ENCODE assay signal across 10 cellular contexts in the genomic region with DNA sequence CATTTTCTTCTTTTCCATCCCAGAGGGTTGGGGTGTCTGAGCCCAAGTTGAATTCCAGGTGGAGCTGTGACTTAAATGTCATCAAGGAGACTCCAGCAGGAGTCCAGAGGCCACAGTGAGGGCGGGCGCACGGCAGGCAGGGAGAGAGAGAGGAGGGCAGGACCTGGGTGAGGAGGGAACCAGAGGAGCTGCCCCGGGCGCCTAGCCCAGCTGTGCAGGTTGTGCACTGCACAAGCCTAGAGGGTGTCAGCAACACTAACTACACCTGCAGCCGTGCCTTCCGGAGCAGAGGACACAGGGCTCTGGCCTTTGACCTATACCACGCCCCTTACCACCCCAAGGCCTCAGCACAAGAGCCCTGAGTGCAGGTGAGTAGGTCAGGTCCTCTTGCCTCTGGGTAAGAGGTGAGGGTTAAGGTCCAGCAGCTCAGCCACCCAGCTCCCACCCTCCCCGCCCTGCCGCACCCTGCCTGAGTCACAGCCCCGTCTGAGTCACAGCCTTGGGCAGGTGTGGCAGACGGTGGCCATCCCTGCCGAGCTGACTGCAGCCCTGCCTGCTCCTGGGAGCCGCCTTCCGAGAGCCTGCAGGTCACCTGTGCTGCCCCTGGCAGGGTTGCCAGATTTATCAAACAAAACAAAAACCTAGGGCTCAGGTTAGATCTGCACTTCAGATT. TPM values are rescaled to one million over a fixed set of nuclear protein-coding genes. Genes with fewer than 3 reads are reported as not detected.
A peak's percentile ranks its signal among the peaks of the same experiment; 100 is the strongest.
DNase-seq lines count a peak whose midpoint lies in the region; ATAC-seq and TF ChIP-seq lines count a peak whose summit lies in the region.
"Had no signal": no experiment of that assay in that cellular context is flagged by ENCODE, and none has a peak within 500 bp of the region (broad histone marks: within the 10 kb centered on the region; RNA-seq: fewer than 3 reads in every experiment).

No MANE protein-coding gene starts in this region.

- peak overlapping the region; percentile 91 for H3K4me2 ChIP-seq in PC-9

- no peaks in the 10 kb centered on the region for H3K9me3 Mint-ChIP-seq in activated CD4-positive, alpha-beta T cell treated with anti-CD3 and anti-CD28 coated beads for 36 hours (ENCODE audit: low read depth)
- H3K9me3 Mint-ChIP-seq in activated CD4-positive, alpha-beta T cell treated with anti-CD3 and anti-CD28 coated beads, Interleukin-2, amount 10 ng/mL, durations not matched to agents 7 days and 5 days: no peaks in the 10 kb centered on the region
- H3K9me3 Mint-ChIP-seq in stimulated activated effector memory CD8-positive, alpha-beta T cell treated with anti-CD3 and anti-CD28 coated beads, Interleukin-12 subunit alpha, Interleukin-12 subunit beta, amount 100 ng/mL, for 72 hours: no peaks in the 10 kb centered on the region

- H3K4me1 ChIP-seq in PC-9 (replicated peaks; ENCODE audit: insufficient read depth): peaks cover 47% of the 10 kb centered on the region

- BruUV-seq in PC-9 (replicated peaks; lab: Mats Ljungman, UMichigan): no TSS peak

- CTCF ChIA-PET in activated CD4-positive, alpha-beta T cell treated with anti-CD3 and anti-CD28 coated beads for 36 hours (lab: Charles Lee): interaction anchor here (0.6 to 1.3 kb wide), 3 partner anchors 47 to 209 kb away, joined by 3 to 4 read pairs (median 3); no protein-coding TSS in a partner anchor
- CTCF ChIA-PET in activated CD4-positive, alpha-beta T cell treated with anti-CD3 and anti-CD28 coated beads, Interleukin-2, amount 10 ng/mL, durations not matched to agents 7 days and 5 days (lab: Charles Lee): no interaction called here
- CTCF ChIA-PET in PC-9 (lab: Charles Lee): interaction anchor here (0.7 to 1.1 kb wide), 6 partner anchors 20 to 293 kb away, joined by 3 to 7 read pairs (median 3); no protein-coding TSS in a partner anchor

- TF ChIP-seq CTCF in PC-9 (conservative IDR thresholded peaks at IDR 0.05): no peak
- no peak for TF ChIP-seq CTCF in fibroblast of mammary gland (conservative IDR thresholded peaks at IDR 0.05; ENCODE audit: control insufficient read depth, insufficient read depth, low read depth, low read length)

- POLR2A ChIA-PET in activated CD4-positive, alpha-beta T cell treated with anti-CD3 and anti-CD28 coated beads for 36 hours (lab: Charles Lee): no interaction called here
- POLR2A ChIA-PET in activated CD4-positive, alpha-beta T cell treated with anti-CD3 and anti-CD28 coated beads, Interleukin-2, amount 10 ng/mL, durations not matched to agents 7 days and 5 days (lab: Charles Lee): no interaction called here
- POLR2A ChIA-PET in PC-9 (lab: Charles Lee; ENCODE audit: unreplicated experiment): interaction anchor here (0.6 to 0.9 kb wide), 4 partner anchors 11 to 331 kb away, joined by 3 to 12 read pairs (median 6); partner anchors contain the start of gene DNLZ

- no peak overlapping the region for H3K27ac Mint-ChIP-seq in activated CD4-positive, alpha-beta T cell treated with anti-CD3 and anti-CD28 coated beads for 36 hours
- no peak overlapping the region for H3K27ac Mint-ChIP-seq in activated CD4-positive, alpha-beta T cell treated with anti-CD3 and anti-CD28 coated beads, Interleukin-2, amount 10 ng/mL, durations not matched to agents 7 days and 5 days
- no peak overlapping the region for H3K27ac Mint-ChIP-seq in stimulated activated effector memory CD8-positive, alpha-beta T cell treated with anti-CD3 and anti-CD28 coated beads, Interleukin-12 subunit alpha, Interleukin-12 subunit beta, amount 100 ng/mL, for 72 hours

- intact Hi-C loops in activated CD4-positive, alpha-beta T cell treated with anti-CD3 and anti-CD28 coated beads for 36 hours (cut with DNase I, micrococcal nuclease): loop anchor here in 1 of 2 experiments (1.0 kb wide), 1 partner anchor 208 kb away; no protein-coding TSS in a partner anchor
- intact Hi-C loops in PC-9 (cut with micrococcal nuclease; ENCODE audit: unreplicated experiment): loop anchor here (2.0 to 5.0 kb wide), 6 partner anchors 17 to 209 kb away; partner anchors contain the start of gene NOTCH1

- H4K20me1 ChIP-seq in PC-9 (ENCODE audit: insufficient read depth): no peaks in the 10 kb centered on the region

- H3K4me1 Mint-ChIP-seq in activated CD4-positive, alpha-beta T cell treated with anti-CD3 and anti-CD28 coated beads for 36 hours: no peaks in the 10 kb centered on the region
- H3K4me1 Mint-ChIP-seq in activated CD4-positive, alpha-beta T cell treated with anti-CD3 and anti-CD28 coated beads, Interleukin-2, amount 10 ng/mL, durations not matched to agents 7 days and 5 days: peaks cover 3% of the 10 kb centered on the region
- peaks cover 34% of the 10 kb centered on the region for H3K4me1 Mint-ChIP-seq in stimulated activated effector memory CD8-positive, alpha-beta T cell treated with anti-CD3 and anti-CD28 coated beads, Interleukin-12 subunit alpha, Interleukin-12 subunit beta, amount 100 ng/mL, for 72 hours

- H3K4me3 ChIP-seq in PC-9: peak overlapping the region; percentile 43; the same call in 1 of the 2 replicates
- H3K4me3 ChIP-seq in fibroblast of mammary gland (ENCODE audit: control insufficient read depth, low read depth, low read length): no peak overlapping the region

- DNase-seq in activated CD4-positive, alpha-beta T cell treated with anti-CD3 and anti-CD28 coated beads for 36 hours: peak; percentile 55
- DNase-seq in activated CD4-positive, alpha-beta T cell treated with anti-CD3 and anti-CD28 coated beads, Interleukin-2, amount 10 ng/mL, durations not matched to agents 7 days and 5 days: no peak
- DNase-seq in PC-9: peak; percentile 96 to 97
- peak; percentile 51 for DNase-seq in fibroblast of mammary gland (ENCODE audit: low read depth)
- no peak for DNase-seq in stimulated activated effector memory CD8-positive, alpha-beta T cell treated with anti-CD3 and anti-CD28 coated beads, Interleukin-12 subunit alpha, Interleukin-12 subunit beta, amount 100 ng/mL, for 72 hours (ENCODE audit: low spot score in 2 of 2)
- no peak for DNase-seq in hippocampal formation (lab: John Stamatoyannopoulos, UW)
- no peak for DNase-seq in NCI-H748 treated with DMSO at 0.1 percent for 48 hours (lab: John Stamatoyannopoulos, UW)

- no peaks in the 10 kb centered on the region for H3K9me2 ChIP-seq in PC-9 (ENCODE audit: insufficient read depth)

- no peaks in the 10 kb centered on the region for H3K9me3 ChIP-seq in PC-9 (ENCODE audit: insufficient read depth, low read depth)

- peaks cover 37% of the 10 kb centered on the region for H3F3A ChIP-seq in PC-9 (ENCODE audit: insufficient read depth, low read depth)

- H3K27me3 ChIP-seq in PC-9 (ENCODE audit: insufficient read depth, low read depth): no peaks in the 10 kb centered on the region

- peaks cover 10% of the 10 kb centered on the region for H3K27me3 Mint-ChIP-seq in activated CD4-positive, alpha-beta T cell treated with anti-CD3 and anti-CD28 coated beads for 36 hours
- H3K27me3 Mint-ChIP-seq in activated CD4-positive, alpha-beta T cell treated with anti-CD3 and anti-CD28 coated beads, Interleukin-2, amount 10 ng/mL, durations not matched to agents 7 days and 5 days: peaks cover 6% of the 10 kb centered on the region

- H3K36me3 ChIP-seq in PC-9 (ENCODE audit: low read depth): no peaks in the 10 kb centered on the region

- H3K36me3 Mint-ChIP-seq in activated CD4-positive, alpha-beta T cell treated with anti-CD3 and anti-CD28 coated beads for 36 hours (ENCODE audit: low read depth): no peaks in the 10 kb centered on the region
- no peaks in the 10 kb centered on the region for H3K36me3 Mint-ChIP-seq in activated CD4-positive, alpha-beta T cell treated with anti-CD3 and anti-CD28 coated beads, Interleukin-2, amount 10 ng/mL, durations not matched to agents 7 days and 5 days (ENCODE audit: low read depth)
- H3K36me3 Mint-ChIP-seq in stimulated activated effector memory CD8-positive, alpha-beta T cell treated with anti-CD3 and anti-CD28 coated beads, Interleukin-12 subunit alpha, Interleukin-12 subunit beta, amount 100 ng/mL, for 72 hours: no peaks in the 10 kb centered on the region

- no peak overlapping the region for H2AFZ ChIP-seq in PC-9

- H3K79me2 ChIP-seq in PC-9 (ENCODE audit: low read depth): no peaks in the 10 kb centered on the region

- H3K4me3 Mint-ChIP-seq in activated CD4-positive, alpha-beta T cell treated with anti-CD3 and anti-CD28 coated beads for 36 hours: no peak overlapping the region
- H3K4me3 Mint-ChIP-seq in activated CD4-positive, alpha-beta T cell treated with anti-CD3 and anti-CD28 coated beads, Interleukin-2, amount 10 ng/mL, durations not matched to agents 7 days and 5 days: no peak overlapping the region
- no peak overlapping the region for H3K4me3 Mint-ChIP-seq in stimulated activated effector memory CD8-positive, alpha-beta T cell treated with anti-CD3 and anti-CD28 coated beads, Interleukin-12 subunit alpha, Interleukin-12 subunit beta, amount 100 ng/mL, for 72 hours

- ATAC-seq in activated CD4-positive, alpha-beta T cell treated with anti-CD3 and anti-CD28 coated beads for 36 hours: peak; percentile 42
- peak; percentile 78 for ATAC-seq in stimulated activated effector memory CD8-positive, alpha-beta T cell treated with anti-CD3 and anti-CD28 coated beads, Interleukin-12 subunit alpha, Interleukin-12 subunit beta, amount 100 ng/mL, for 72 hours
- no peak for ATAC-seq in HG03432 (IDR thresholded peaks at IDR 0.05; ENCODE audit: unreplicated experiment)

- H3K27ac ChIP-seq in PC-9: peak overlapping the region; percentile 94
- H3K27ac ChIP-seq: HL-60 had no signal

RNA-seq across cellular contexts. Expression of gene AGPAT2, which starts 6.4 kb away (rescaled TPM):
- 10 to 100 TPM in 1 of 2 experiments, 1 to 10 TPM in 1; 9.0 to 10.4 TPM for total RNA-seq in activated CD4-positive, alpha-beta T cell treated with anti-CD3 and anti-CD28 coated beads for 36 hours
- total RNA-seq in activated CD4-positive, alpha-beta T cell treated with anti-CD3 and anti-CD28 coated beads, Interleukin-2, amount 10 ng/mL, durations not matched to agents 7 days and 5 days: 10 to 100 TPM; 15.0 to 17.0 TPM
- 124 and 136 TPM in 2 replicates for total RNA-seq in PC-9 (2021)

RNA-seq across cellular contexts. Expression of gene DIPK1B, which starts 18.7 kb away (rescaled TPM):
- total RNA-seq in activated CD4-positive, alpha-beta T cell treated with anti-CD3 and anti-CD28 coated beads for 36 hours: under 1 TPM; 0.21 to 0.25 TPM
- total RNA-seq in activated CD4-positive, alpha-beta T cell treated with anti-CD3 and anti-CD28 coated beads, Interleukin-2, amount 10 ng/mL, durations not matched to agents 7 days and 5 days: not detected
- 19.0 and 32.6 TPM in 2 replicates for total RNA-seq in PC-9 (2021)

RNA-seq across cellular contexts. Expression of gene EGFL7, which starts 30.9 kb away (rescaled TPM):
- 1 to 10 TPM; 1.2 to 1.4 TPM for total RNA-seq in activated CD4-positive, alpha-beta T cell treated with anti-CD3 and anti-CD28 coated beads for 36 hours
- under 1 TPM; 0.22 to 0.31 TPM for total RNA-seq in activated CD4-positive, alpha-beta T cell treated with anti-CD3 and anti-CD28 coated beads, Interleukin-2, amount 10 ng/mL, durations not matched to agents 7 days and 5 days
- 53.1 and 70.7 TPM in 2 replicates for total RNA-seq in PC-9 (2021)

RNA-seq across cellular contexts. Expression of gene LCN10, which starts 49.1 kb away (rescaled TPM):
- 1 to 10 TPM in 1 of 2 experiments, under 1 TPM in 1; 0.71 to 1.2 TPM for total RNA-seq in activated CD4-positive, alpha-beta T cell treated with anti-CD3 and anti-CD28 coated beads for 36 hours
- not detected for total RNA-seq in activated CD4-positive, alpha-beta T cell treated with anti-CD3 and anti-CD28 coated beads, Interleukin-2, amount 10 ng/mL, durations not matched to agents 7 days and 5 days
- total RNA-seq in PC-9 (2021): 0.94 and 2.2 TPM in 2 replicates
- total RNA-seq: SK-MEL-5 had no signal

RNA-seq across cellular contexts. Expression of gene LCN6, which starts 54.7 kb away (rescaled TPM):
- not detected for total RNA-seq in activated CD4-positive, alpha-beta T cell treated with anti-CD3 and anti-CD28 coated beads for 36 hours
- total RNA-seq in activated CD4-positive, alpha-beta T cell treated with anti-CD3 and anti-CD28 coated beads, Interleukin-2, amount 10 ng/mL, durations not matched to agents 7 days and 5 days: not detected
- total RNA-seq in PC-9 (2021): not detected in 2 replicates
- total RNA-seq: SK-MEL-5 had no signal

Comparison
In these comparisons a context has a peak if more than half of its experiments do, and no peak if none do; other contexts are left out.
1. DNase-seq: peak in activated CD4-positive, alpha-beta T cell treated with anti-CD3 and anti-CD28 coated beads for 36 hours (single experiment), PC-9 (2 of 2) and fibroblast of mammary gland (single experiment); none in activated CD4-positive, alpha-beta T cell treated with anti-CD3 and anti-CD28 coated beads, Interleukin-2, amount 10 ng/mL, durations not matched to agents 7 days and 5 days (single experiment), stimulated activated effector memory CD8-positive, alpha-beta T cell treated with anti-CD3 and anti-CD28 coated beads, Interleukin-12 subunit alpha, Interleukin-12 subunit beta, amount 100 ng/mL, for 72 hours (0 of 2), hippocampal formation (0 of 2) and NCI-H748 treated with DMSO at 0.1 percent for 48 hours (single experiment).
2. RNA of gene DIPK1B, which starts 18.7 kb away (total RNA-seq): 19.0 to 32.6 TPM in PC-9; 0.21 to 0.25 TPM in activated CD4-positive, alpha-beta T cell treated with anti-CD3 and anti-CD28 coated beads for 36 hours and not detected in activated CD4-positive, alpha-beta T cell treated with anti-CD3 and anti-CD28 coated beads, Interleukin-2, amount 10 ng/mL, durations not matched to agents 7 days and 5 days; every median in the first group is over 10 times any median in the second.
3. RNA of gene EGFL7, which starts 30.9 kb away (total RNA-seq): 53.1 to 70.7 TPM in PC-9; 1.2 to 1.4 TPM in activated CD4-positive, alpha-beta T cell treated with anti-CD3 and anti-CD28 coated beads for 36 hours and 0.22 to 0.31 TPM in activated CD4-positive, alpha-beta T cell treated with anti-CD3 and anti-CD28 coated beads, Interleukin-2, amount 10 ng/mL, durations not matched to agents 7 days and 5 days; every median in the first group is over 10 times any median in the second.